ENCODE assay signal across 8 cellular contexts in the genomic region with DNA sequence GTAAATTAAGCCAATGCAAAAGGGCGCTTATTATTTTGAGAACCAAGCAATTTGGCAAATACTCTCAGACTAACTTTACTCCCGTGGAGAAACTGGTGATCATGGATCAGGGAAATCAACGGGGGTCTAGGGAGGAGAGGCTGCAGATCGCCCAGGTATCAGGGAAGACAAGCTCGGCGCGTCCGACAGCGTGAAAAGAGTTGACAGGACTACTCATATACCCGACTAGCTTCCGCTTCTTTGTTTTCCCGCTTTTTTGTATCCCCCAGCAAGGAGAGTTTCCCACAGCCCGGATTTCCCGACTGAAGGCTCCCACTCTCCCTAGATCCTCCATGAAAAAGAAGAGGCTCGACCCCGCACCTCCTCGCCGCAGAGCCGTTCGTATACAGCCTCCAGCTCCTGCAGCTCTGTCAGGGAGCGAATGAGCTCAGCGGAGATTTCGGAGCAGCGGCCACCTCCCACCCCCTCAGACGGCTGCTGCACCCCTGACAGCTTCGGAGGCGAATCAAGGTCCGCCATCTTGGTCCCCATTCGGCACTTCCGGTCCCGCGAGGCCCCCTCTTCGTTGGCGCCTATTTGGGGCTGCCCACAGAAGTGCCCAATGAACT. TPM values are rescaled to one million over a fixed set of nuclear protein-coding genes. Genes with fewer than 3 reads are reported as not detected.
DNase-seq lines count a peak whose midpoint lies in the region; ATAC-seq and TF ChIP-seq lines count a peak whose summit lies in the region.

A gene (minus strand): TSS at position 542 of the 608 bp plus-strand sequence. CDS start 11 bp downstream, at position 531.

- H3K4me1 Mint-ChIP-seq in dendritic cell treated with granulocyte-macrophage colony-stimulating factor and Interleukin-4, amounts not matched to agents 40 ng/mL and 50 ng/mL, for 4 days (ENCODE audit: low read depth): peaks cover 40% of the 10 kb centered on the region

- peak within 1 kb of the TSS; percentile 98 for H3K27ac Mint-ChIP-seq in dendritic cell treated with granulocyte-macrophage colony-stimulating factor and Interleukin-4, amounts not matched to agents 40 ng/mL and 50 ng/mL, for 4 days

- H3K36me3 Mint-ChIP-seq in dendritic cell treated with granulocyte-macrophage colony-stimulating factor and Interleukin-4, amounts not matched to agents 40 ng/mL and 50 ng/mL, for 4 days (ENCODE audit: low read depth): peaks cover 67% of the 10 kb centered on the region

- H3K9me3 Mint-ChIP-seq in dendritic cell treated with granulocyte-macrophage colony-stimulating factor and Interleukin-4, amounts not matched to agents 40 ng/mL and 50 ng/mL, for 4 days: no peaks in the 10 kb centered on the region

- no peaks in the 10 kb centered on the region for H3K27me3 Mint-ChIP-seq in dendritic cell treated with granulocyte-macrophage colony-stimulating factor and Interleukin-4, amounts not matched to agents 40 ng/mL and 50 ng/mL, for 4 days

- peaks cover 18 to 62% of the 10 kb centered on the region in 2 donors for H3K4me1 ChIP-seq in left lung

- intact Hi-C loops in dendritic cell treated with granulocyte-macrophage colony-stimulating factor and Interleukin-4, amounts not matched to agents 40 ng/mL and 50 ng/mL, for 4 days (cut with micrococcal nuclease): loop anchor here (1.0 kb wide), 1 partner anchor 143 kb away; no protein-coding TSS in a partner anchor
- intact Hi-C loops in left lung (cut with DNase I): no loop called here

- H3K36me3 ChIP-seq in left lung: peaks cover 0 to 29% of the 10 kb centered on the region in 2 donors

- peak within 1 kb of the TSS; percentile 97 for H3K4me3 Mint-ChIP-seq in dendritic cell treated with granulocyte-macrophage colony-stimulating factor and Interleukin-4, amounts not matched to agents 40 ng/mL and 50 ng/mL, for 4 days

- ATAC-seq in HG03135 (IDR thresholded peaks at IDR 0.05; ENCODE audit: unreplicated experiment): peak; percentile 73
- peak; percentile 94 for ATAC-seq in left lung

- H3K27me3 ChIP-seq in left lung: no peaks in the 10 kb centered on the region

- H3K27ac ChIP-seq in left lung: peak within 1 kb of the TSS; percentile 77 to 85

- DNase-seq in NCI-H2081 (lab: John Stamatoyannopoulos, UW) (peak; percentile 74 to 77), NCI-H2081 treated with DMSO at 0.1 percent for 48 hours (lab: John Stamatoyannopoulos, UW) (no peak), NCI-H69 (lab: John Stamatoyannopoulos, UW) (peak; percentile 85), left lung (peak; percentile 89 to 95)
- DNase-seq in activated CD4-positive, alpha-beta T cell treated with anti-CD3 and anti-CD28 coated beads, Interleukin-2, amount 50 U/mL, for 4 hours: peak; percentile 89 to 93
- DNase-seq in stimulated activated CD4-positive, alpha-beta T cell treated with anti-CD3 and anti-CD28 coated beads, Interleukin-2, amount 100 ng/mL, for 48 hours: peak; percentile 84 to 87

- H3K4me3 ChIP-seq in left lung: peak within 1 kb of the TSS; percentile 72 to 87

- H3K9me3 ChIP-seq in left lung: no peaks in the 10 kb centered on the region

- no peak for TF ChIP-seq CTCF in left lung (IDR thresholded peaks at IDR 0.05)

RNA-seq across cellular contexts. Expression of the gene that starts here (rescaled TPM):
- 10 to 100 TPM; 58.5 to 66.7 TPM for total RNA-seq in left lung
